1 cellular context compared by ENCODE assay signal in the genomic region with DNA sequence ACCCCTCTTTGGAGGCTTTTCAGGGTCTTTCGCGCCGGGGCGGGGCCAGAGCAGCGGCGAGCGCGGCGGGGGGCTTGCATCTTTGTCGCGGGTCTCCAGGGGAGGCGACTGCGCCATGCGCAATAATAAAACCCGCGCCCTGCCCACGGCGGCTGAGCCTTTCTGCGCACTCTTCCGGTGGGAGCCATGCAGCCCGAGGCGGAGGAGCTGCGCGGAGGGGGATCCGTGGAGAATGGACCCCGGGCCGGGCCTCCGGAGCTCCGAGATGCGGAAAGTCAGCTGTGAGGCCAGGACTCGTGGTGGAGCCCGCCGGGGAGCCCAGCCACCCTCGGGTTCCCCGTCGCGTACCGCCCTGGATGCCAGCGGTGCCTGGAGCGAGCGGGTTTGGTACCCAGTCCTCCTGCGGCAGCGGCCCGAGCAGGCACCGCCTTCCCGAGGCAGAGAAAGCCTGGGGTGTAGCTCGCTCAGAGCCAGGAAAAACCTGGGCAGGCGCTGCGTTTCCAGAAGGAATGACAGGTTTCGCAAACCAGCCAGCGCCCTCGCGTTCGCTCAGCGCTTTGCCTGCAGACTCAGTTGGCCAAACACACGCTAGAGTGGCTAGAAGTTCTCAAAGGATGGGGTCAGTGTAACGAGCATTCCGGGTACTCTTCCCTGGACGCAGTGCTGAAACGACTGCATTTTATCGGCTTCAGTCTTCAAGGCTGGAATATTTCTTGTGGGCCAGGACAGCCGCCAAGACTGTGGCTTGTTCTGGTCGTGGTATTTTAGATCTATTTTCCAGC.
TF ChIP-seq lines count a peak whose summit lies in the region.

No MANE protein-coding gene starts in this region.

TF ChIP-seq in HepG2, 621 proteins besides CTCF, POLR2A, EP300 and RAD21 (continued from another document and continues in another):
- TF ChIP-seq, protein P1, sequence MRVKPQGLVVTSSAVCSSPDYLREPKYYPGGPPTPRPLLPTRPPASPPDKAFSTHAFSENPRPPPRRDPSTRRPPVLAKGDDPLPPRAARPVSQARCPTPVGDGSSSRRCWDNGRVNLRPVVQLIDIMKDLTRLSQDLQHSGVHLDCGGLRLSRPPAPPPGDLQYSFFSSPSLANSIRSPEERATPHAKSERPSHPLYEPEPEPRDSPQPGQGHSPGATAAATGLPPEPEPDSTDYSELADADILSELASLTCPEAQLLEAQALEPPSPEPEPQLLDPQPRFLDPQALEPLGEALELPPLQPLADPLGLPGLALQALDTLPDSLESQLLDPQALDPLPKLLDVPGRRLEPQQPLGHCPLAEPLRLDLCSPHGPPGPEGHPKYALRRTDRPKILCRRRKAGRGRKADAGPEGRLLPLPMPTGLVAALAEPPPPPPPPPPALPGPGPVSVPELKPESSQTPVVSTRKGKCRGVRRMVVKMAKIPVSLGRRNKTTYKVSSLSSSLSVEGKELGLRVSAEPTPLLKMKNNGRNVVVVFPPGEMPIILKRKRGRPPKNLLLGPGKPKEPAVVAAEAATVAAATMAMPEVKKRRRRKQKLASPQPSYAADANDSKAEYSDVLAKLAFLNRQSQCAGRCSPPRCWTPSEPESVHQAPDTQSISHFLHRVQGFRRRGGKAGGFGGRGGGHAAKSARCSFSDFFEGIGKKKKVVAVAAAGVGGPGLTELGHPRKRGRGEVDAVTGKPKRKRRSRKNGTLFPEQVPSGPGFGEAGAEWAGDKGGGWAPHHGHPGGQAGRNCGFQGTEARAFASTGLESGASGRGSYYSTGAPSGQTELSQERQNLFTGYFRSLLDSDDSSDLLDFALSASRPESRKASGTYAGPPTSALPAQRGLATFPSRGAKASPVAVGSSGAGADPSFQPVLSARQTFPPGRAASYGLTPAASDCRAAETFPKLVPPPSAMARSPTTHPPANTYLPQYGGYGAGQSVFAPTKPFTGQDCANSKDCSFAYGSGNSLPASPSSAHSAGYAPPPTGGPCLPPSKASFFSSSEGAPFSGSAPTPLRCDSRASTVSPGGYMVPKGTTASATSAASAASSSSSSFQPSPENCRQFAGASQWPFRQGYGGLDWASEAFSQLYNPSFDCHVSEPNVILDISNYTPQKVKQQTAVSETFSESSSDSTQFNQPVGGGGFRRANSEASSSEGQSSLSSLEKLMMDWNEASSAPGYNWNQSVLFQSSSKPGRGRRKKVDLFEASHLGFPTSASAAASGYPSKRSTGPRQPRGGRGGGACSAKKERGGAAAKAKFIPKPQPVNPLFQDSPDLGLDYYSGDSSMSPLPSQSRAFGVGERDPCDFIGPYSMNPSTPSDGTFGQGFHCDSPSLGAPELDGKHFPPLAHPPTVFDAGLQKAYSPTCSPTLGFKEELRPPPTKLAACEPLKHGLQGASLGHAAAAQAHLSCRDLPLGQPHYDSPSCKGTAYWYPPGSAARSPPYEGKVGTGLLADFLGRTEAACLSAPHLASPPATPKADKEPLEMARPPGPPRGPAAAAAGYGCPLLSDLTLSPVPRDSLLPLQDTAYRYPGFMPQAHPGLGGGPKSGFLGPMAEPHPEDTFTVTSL (CRISPR knock-in tag; IDR thresholded peaks at IDR 0.05; ENCODE audit: borderline replicate concordance): no peak
- TF ChIP-seq, protein P2, sequence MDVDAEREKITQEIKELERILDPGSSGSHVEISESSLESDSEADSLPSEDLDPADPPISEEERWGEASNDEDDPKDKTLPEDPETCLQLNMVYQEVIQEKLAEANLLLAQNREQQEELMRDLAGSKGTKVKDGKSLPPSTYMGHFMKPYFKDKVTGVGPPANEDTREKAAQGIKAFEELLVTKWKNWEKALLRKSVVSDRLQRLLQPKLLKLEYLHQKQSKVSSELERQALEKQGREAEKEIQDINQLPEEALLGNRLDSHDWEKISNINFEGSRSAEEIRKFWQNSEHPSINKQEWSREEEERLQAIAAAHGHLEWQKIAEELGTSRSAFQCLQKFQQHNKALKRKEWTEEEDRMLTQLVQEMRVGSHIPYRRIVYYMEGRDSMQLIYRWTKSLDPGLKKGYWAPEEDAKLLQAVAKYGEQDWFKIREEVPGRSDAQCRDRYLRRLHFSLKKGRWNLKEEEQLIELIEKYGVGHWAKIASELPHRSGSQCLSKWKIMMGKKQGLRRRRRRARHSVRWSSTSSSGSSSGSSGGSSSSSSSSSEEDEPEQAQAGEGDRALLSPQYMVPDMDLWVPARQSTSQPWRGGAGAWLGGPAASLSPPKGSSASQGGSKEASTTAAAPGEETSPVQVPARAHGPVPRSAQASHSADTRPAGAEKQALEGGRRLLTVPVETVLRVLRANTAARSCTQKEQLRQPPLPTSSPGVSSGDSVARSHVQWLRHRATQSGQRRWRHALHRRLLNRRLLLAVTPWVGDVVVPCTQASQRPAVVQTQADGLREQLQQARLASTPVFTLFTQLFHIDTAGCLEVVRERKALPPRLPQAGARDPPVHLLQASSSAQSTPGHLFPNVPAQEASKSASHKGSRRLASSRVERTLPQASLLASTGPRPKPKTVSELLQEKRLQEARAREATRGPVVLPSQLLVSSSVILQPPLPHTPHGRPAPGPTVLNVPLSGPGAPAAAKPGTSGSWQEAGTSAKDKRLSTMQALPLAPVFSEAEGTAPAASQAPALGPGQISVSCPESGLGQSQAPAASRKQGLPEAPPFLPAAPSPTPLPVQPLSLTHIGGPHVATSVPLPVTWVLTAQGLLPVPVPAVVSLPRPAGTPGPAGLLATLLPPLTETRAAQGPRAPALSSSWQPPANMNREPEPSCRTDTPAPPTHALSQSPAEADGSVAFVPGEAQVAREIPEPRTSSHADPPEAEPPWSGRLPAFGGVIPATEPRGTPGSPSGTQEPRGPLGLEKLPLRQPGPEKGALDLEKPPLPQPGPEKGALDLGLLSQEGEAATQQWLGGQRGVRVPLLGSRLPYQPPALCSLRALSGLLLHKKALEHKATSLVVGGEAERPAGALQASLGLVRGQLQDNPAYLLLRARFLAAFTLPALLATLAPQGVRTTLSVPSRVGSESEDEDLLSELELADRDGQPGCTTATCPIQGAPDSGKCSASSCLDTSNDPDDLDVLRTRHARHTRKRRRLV (CRISPR knock-in tag; IDR thresholded peaks at IDR 0.05): no peak
- TF ChIP-seq ZNF773 (CRISPR knock-in tag; IDR thresholded peaks at IDR 0.05; ENCODE audit: borderline replicate concordance): no peak
- TF ChIP-seq CBX1 (IDR thresholded peaks at IDR 0.05; ENCODE audit: low read depth): no peak
- TF ChIP-seq PRPF4 (IDR thresholded peaks at IDR 0.05; ENCODE audit: low read depth, low read length, poor library complexity, severe bottlenecking): no peak
- no peak for TF ChIP-seq ZNF776 (CRISPR knock-in tag; IDR thresholded peaks at IDR 0.05)
- TF ChIP-seq PPARG (CRISPR knock-in tag; conservative IDR thresholded peaks at IDR 0.05): no peak
- no peak for TF ChIP-seq ZBTB1 (CRISPR knock-in tag; IDR thresholded peaks at IDR 0.05; ENCODE audit: borderline replicate concordance)
- TF ChIP-seq, protein P3, sequence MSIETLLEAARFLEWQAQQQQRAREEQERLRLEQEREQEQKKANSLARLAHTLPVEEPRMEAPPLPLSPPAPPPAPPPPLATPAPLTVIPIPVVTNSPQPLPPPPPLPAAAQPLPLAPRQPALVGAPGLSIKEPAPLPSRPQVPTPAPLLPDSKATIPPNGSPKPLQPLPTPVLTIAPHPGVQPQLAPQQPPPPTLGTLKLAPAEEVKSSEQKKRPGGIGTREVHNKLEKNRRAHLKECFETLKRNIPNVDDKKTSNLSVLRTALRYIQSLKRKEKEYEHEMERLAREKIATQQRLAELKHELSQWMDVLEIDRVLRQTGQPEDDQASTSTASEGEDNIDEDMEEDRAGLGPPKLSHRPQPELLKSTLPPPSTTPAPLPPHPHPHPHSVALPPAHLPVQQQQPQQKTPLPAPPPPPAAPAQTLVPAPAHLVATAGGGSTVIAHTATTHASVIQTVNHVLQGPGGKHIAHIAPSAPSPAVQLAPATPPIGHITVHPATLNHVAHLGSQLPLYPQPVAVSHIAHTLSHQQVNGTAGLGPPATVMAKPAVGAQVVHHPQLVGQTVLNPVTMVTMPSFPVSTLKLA (IDR thresholded peaks at IDR 0.05): no peak
- no peak for TF ChIP-seq ZNF652 (CRISPR knock-in tag; IDR thresholded peaks at IDR 0.05; ENCODE audit: borderline replicate concordance, low read depth)
- no peak for TF ChIP-seq YEATS4 (CRISPR knock-in tag; IDR thresholded peaks at IDR 0.05; ENCODE audit: borderline replicate concordance)
- TF ChIP-seq XBP1 (CRISPR knock-in tag; IDR thresholded peaks at IDR 0.05): 0 out of 2 replicates have a peak, but pooled peaks have one; percentile 40
- no peak for TF ChIP-seq ZIK1 (CRISPR knock-in tag; IDR thresholded peaks at IDR 0.05; ENCODE audit: borderline replicate concordance, low read depth)
- TF ChIP-seq, protein P4, sequence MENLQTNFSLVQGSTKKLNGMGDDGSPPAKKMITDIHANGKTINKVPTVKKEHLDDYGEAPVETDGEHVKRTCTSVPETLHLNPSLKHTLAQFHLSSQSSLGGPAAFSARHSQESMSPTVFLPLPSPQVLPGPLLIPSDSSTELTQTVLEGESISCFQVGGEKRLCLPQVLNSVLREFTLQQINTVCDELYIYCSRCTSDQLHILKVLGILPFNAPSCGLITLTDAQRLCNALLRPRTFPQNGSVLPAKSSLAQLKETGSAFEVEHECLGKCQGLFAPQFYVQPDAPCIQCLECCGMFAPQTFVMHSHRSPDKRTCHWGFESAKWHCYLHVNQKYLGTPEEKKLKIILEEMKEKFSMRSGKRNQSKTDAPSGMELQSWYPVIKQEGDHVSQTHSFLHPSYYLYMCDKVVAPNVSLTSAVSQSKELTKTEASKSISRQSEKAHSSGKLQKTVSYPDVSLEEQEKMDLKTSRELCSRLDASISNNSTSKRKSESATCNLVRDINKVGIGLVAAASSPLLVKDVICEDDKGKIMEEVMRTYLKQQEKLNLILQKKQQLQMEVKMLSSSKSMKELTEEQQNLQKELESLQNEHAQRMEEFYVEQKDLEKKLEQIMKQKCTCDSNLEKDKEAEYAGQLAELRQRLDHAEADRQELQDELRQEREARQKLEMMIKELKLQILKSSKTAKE (CRISPR knock-in tag; IDR thresholded peaks at IDR 0.05; ENCODE audit: borderline replicate concordance): no peak
- TF ChIP-seq U2AF1 (optimal IDR thresholded peaks at IDR 0.05; ENCODE audit: low read depth, low read length): no peak
- peak; percentile 36; the same call in 1 of the 2 replicates for TF ChIP-seq GABPB1 (CRISPR knock-in tag; IDR thresholded peaks at IDR 0.05)
- TF ChIP-seq ZFP36L1 (CRISPR knock-in tag; IDR thresholded peaks at IDR 0.05): no peak
- no peak for TF ChIP-seq RFX1 (IDR thresholded peaks at IDR 0.05)
- TF ChIP-seq IRX3 (CRISPR knock-in tag; IDR thresholded peaks at IDR 0.05; ENCODE audit: borderline replicate concordance, low read depth): no peak
- no peak for TF ChIP-seq ZNF790 (CRISPR knock-in tag; IDR thresholded peaks at IDR 0.05; ENCODE audit: borderline replicate concordance)
- no peak for TF ChIP-seq HNRNPK (IDR thresholded peaks at IDR 0.05; ENCODE audit: low read depth, low read length, poor library complexity, severe bottlenecking)
- TF ChIP-seq, protein P5, sequence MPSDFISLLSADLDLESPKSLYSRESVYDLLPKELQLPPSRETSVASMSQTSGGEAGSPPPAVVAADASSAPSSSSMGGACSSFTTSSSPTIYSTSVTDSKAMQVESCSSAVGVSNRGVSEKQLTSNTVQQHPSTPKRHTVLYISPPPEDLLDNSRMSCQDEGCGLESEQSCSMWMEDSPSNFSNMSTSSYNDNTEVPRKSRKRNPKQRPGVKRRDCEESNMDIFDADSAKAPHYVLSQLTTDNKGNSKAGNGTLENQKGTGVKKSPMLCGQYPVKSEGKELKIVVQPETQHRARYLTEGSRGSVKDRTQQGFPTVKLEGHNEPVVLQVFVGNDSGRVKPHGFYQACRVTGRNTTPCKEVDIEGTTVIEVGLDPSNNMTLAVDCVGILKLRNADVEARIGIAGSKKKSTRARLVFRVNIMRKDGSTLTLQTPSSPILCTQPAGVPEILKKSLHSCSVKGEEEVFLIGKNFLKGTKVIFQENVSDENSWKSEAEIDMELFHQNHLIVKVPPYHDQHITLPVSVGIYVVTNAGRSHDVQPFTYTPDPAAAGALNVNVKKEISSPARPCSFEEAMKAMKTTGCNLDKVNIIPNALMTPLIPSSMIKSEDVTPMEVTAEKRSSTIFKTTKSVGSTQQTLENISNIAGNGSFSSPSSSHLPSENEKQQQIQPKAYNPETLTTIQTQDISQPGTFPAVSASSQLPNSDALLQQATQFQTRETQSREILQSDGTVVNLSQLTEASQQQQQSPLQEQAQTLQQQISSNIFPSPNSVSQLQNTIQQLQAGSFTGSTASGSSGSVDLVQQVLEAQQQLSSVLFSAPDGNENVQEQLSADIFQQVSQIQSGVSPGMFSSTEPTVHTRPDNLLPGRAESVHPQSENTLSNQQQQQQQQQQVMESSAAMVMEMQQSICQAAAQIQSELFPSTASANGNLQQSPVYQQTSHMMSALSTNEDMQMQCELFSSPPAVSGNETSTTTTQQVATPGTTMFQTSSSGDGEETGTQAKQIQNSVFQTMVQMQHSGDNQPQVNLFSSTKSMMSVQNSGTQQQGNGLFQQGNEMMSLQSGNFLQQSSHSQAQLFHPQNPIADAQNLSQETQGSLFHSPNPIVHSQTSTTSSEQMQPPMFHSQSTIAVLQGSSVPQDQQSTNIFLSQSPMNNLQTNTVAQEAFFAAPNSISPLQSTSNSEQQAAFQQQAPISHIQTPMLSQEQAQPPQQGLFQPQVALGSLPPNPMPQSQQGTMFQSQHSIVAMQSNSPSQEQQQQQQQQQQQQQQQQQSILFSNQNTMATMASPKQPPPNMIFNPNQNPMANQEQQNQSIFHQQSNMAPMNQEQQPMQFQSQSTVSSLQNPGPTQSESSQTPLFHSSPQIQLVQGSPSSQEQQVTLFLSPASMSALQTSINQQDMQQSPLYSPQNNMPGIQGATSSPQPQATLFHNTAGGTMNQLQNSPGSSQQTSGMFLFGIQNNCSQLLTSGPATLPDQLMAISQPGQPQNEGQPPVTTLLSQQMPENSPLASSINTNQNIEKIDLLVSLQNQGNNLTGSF (CRISPR knock-in tag; IDR thresholded peaks at IDR 0.05): no peak
- TF ChIP-seq ZNF598 (CRISPR knock-in tag; IDR thresholded peaks at IDR 0.05; ENCODE audit: borderline replicate concordance): no peak
- no peak for TF ChIP-seq GTF2F1 (IDR thresholded peaks at IDR 0.05; ENCODE audit: low read length)
- TF ChIP-seq RBFOX2 (IDR thresholded peaks at IDR 0.05; ENCODE audit: low read depth, low read length): no peak
- TF ChIP-seq KAT2B (IDR thresholded peaks at IDR 0.05; ENCODE audit: borderline replicate concordance, low read depth, low read length): no peak
- TF ChIP-seq, protein P6, sequence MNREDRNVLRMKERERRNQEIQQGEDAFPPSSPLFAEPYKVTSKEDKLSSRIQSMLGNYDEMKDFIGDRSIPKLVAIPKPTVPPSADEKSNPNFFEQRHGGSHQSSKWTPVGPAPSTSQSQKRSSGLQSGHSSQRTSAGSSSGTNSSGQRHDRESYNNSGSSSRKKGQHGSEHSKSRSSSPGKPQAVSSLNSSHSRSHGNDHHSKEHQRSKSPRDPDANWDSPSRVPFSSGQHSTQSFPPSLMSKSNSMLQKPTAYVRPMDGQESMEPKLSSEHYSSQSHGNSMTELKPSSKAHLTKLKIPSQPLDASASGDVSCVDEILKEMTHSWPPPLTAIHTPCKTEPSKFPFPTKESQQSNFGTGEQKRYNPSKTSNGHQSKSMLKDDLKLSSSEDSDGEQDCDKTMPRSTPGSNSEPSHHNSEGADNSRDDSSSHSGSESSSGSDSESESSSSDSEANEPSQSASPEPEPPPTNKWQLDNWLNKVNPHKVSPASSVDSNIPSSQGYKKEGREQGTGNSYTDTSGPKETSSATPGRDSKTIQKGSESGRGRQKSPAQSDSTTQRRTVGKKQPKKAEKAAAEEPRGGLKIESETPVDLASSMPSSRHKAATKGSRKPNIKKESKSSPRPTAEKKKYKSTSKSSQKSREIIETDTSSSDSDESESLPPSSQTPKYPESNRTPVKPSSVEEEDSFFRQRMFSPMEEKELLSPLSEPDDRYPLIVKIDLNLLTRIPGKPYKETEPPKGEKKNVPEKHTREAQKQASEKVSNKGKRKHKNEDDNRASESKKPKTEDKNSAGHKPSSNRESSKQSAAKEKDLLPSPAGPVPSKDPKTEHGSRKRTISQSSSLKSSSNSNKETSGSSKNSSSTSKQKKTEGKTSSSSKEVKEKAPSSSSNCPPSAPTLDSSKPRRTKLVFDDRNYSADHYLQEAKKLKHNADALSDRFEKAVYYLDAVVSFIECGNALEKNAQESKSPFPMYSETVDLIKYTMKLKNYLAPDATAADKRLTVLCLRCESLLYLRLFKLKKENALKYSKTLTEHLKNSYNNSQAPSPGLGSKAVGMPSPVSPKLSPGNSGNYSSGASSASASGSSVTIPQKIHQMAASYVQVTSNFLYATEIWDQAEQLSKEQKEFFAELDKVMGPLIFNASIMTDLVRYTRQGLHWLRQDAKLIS (CRISPR knock-in tag; IDR thresholded peaks at IDR 0.05): no peak
